In the genomic region with DNA sequence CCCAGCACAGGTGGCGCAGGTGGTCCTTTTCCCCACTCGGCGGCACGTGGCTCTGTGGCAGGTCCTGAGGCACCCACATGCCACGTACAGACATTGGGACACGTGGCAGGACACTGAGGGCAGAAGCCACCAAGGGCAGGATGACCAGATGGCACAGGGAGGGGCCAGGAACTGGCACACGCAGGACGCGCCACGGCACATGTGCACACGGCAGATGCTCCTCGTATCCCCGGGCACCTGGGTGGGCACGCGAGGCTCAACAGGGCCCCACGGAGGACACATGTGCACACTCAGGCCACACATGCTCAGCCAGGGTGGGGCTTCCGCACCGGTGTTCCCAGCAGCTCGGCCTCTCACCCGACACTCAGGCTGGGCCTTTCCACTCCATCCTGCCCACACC, we compare ENCODE assay signal across 27 cellular contexts. TPM values are rescaled to one million over a fixed set of nuclear protein-coding genes. Genes with fewer than 3 reads are reported as not detected.
A peak's percentile ranks its signal among the peaks of the same experiment; 100 is the strongest.
DNase-seq lines count a peak whose midpoint lies in the region; ATAC-seq, FAIRE-seq and TF ChIP-seq lines count a peak whose summit lies in the region.
"Had no signal": no experiment of that assay in that cellular context is flagged by ENCODE, and none has a peak within 500 bp of the region (broad histone marks: within the 10 kb centered on the region; RNA-seq: fewer than 3 reads in every experiment).

No MANE protein-coding gene starts in this region.

- no TSS peak for BruUV-seq in K562 (replicated peaks; lab: Mats Ljungman, UMichigan)

- H4K20me1 ChIP-seq in BLaER1 (peaks cover 59% of the 10 kb centered on the region), K562 (replicated peaks; ENCODE audit: control insufficient read depth, insufficient read depth, low read length) (peaks cover 26% of the 10 kb centered on the region), neural cell (ENCODE audit: insufficient read depth) (no peaks in the 10 kb centered on the region)

- DNase-seq in G401 (ENCODE audit: low spot score) (peak; percentile 33), K562 (ENCODE audit: extremely low read depth in 1 of 4, low spot score in 3 of 4) (no peak), HAP-1 (ENCODE audit: low spot score in 2 of 2) (no peak), amniotic stem cell (lab: John Stamatoyannopoulos, UW) (no peak), cardiac septum (ENCODE audit: low spot score) (no peak)
- DNase-seq: 8988T; ACHN; BE2C; CD4-positive, alpha-beta T cell; CD8-positive, alpha-beta memory T cell; COR-L47; DMS 273 treated with DMSO at 0.1 percent for 48 hours; DMS153; DMS53; DMS79; DND-41; EL; GF-D8 had no signal

- H3K27me3 ChIP-seq in BLaER1 = no peaks in the 10 kb centered on the region
- H3K27me3 ChIP-seq in K562 (ENCODE audit: control insufficient read depth in 2 of 2, insufficient read depth in 2 of 2, low read length in 2 of 2) = no peaks in the 10 kb centered on the region; a peak in 1 of 5 replicates
- no peaks in the 10 kb centered on the region for H3K27me3 ChIP-seq in neural cell (ENCODE audit: insufficient read depth, low read depth, low read length)
- no peaks in the 10 kb centered on the region for H3K27me3 ChIP-seq in HAP-1 (ENCODE audit: low read depth)
- H3K27me3 ChIP-seq: BE2C had no signal

- TF ChIP-seq RAD21 in K562 (CRISPR knock-in tag; conservative IDR thresholded peaks at IDR 0.05 in 1 of 2, IDR thresholded peaks at IDR 0.05 in 1 of 2) (no peak), neural cell (conservative IDR thresholded peaks at IDR 0.05) (no peak)

- 71% methylated on average over 19 of the region's 20 CpGs for WGBS in K562 (ENCODE audit: insufficient coverage, low coverage, missing lambda C conversion rate)

- no peak for FAIRE-seq in K562 (lab: Jason Lieb, UNC)
- FAIRE-seq: A204.1, G401.6, GM12891, GM19239 had no signal

- no peak for TF ChIP-seq POLR2A in K562 (conservative IDR thresholded peaks at IDR 0.05)

- no peaks in the 10 kb centered on the region for H3K9me1 ChIP-seq in K562 (ENCODE audit: control insufficient read depth, insufficient read depth, low read length)

- H3K9me2 ChIP-seq in neural cell (ENCODE audit: insufficient read depth, low read length) = no peaks in the 10 kb centered on the region

- in situ Hi-C loops in G401 (cut with HindIII; ENCODE audit: low sequenced_read_pairs) (no loop called here), K562 (cut with MboI) (no loop called here), HAP-1 (cut with MboI; ENCODE audit: low sequenced_read_pairs) (no loop called here)

- TF ChIP-seq EP300 in K562 (IDR thresholded peaks at IDR 0.05; ENCODE audit: low read length) = no peak
- TF ChIP-seq EP300 in neural cell (conservative IDR thresholded peaks at IDR 0.05; ENCODE audit: poor library complexity, severe bottlenecking) = no peak

- H3K4me1 ChIP-seq in BLaER1 (peaks cover 83% of the 10 kb centered on the region), K562 (replicated peaks in 1 of 2; ENCODE audit: control insufficient read depth in 2 of 2, insufficient read depth in 2 of 2, low read length in 2 of 2) (peaks cover 0 to 62% of the 10 kb centered on the region in 2 experiments; a peak in 3 of 5 replicates), HAP-1 (no peaks in the 10 kb centered on the region)
- H3K4me1 ChIP-seq: BE2C had no signal

- H2AFZ ChIP-seq in K562 (ENCODE audit: low read depth, low read length) (no peak overlapping the region), neural cell (ENCODE audit: low read depth, low read length) (no peak overlapping the region)

- H3K36me3 ChIP-seq in BLaER1 (peaks cover 14% of the 10 kb centered on the region; the same call in 1 of the 2 replicates), K562 (ENCODE audit: control insufficient read depth, insufficient read depth, low read length) (no peaks in the 10 kb centered on the region), neural cell (ENCODE audit: insufficient read depth, low read length) (no peaks in the 10 kb centered on the region), HAP-1 (replicated peaks) (no peaks in the 10 kb centered on the region)
- H3K36me3 ChIP-seq: BE2C had no signal

- H3K79me2 ChIP-seq in K562 (ENCODE audit: control insufficient read depth, insufficient read depth, low read length) (no peaks in the 10 kb centered on the region), neural cell (replicated peaks; ENCODE audit: insufficient read depth, low read length) (no peaks in the 10 kb centered on the region)

- H3K9ac ChIP-seq in BLaER1 = no peak overlapping the region
- H3K9ac ChIP-seq in K562 (ENCODE audit: insufficient read depth in 1 of 2, low read depth in 2 of 2, low read length in 2 of 2) = peak overlapping the region in 1 of 2 experiments; percentile 68; a peak in 1 of 4 replicates
- H3K9ac ChIP-seq in neural cell (ENCODE audit: low read length) = peak overlapping the region; percentile 73

- TF ChIP-seq CTCF in K562 (IDR thresholded peaks at IDR 0.05 in 2 of 3, conservative IDR thresholded peaks at IDR 0.05 in 1 of 3; ENCODE audit: insufficient read depth in 2 of 3, low read depth in 1 of 3, low read length in 3 of 3) (no peak), neural cell (IDR thresholded peaks at IDR 0.05; ENCODE audit: poor library complexity, severe bottlenecking) (no peak)

- peak overlapping the region; percentile 45; the same call in 1 of the 2 replicates for H3K27ac ChIP-seq in BLaER1
- H3K27ac ChIP-seq in K562 (ENCODE audit: extremely low read depth, low read depth, low read length) = no peak overlapping the region
- H3K27ac ChIP-seq in neural cell (ENCODE audit: low read length) = peak overlapping the region; percentile 95
- H3K27ac ChIP-seq: BLaER1 treated with 17β-estradiol and CSF1 and Interleukin-3, amounts not matched to agents 10 nM and 100 nM; C4-2B had no signal

- no peaks in the 10 kb centered on the region for H3F3A ChIP-seq in neural cell (ENCODE audit: insufficient read depth, low read length, poor library complexity, severe bottlenecking)

- intact Hi-C loops in K562 (cut with micrococcal nuclease) (no loop called here), cardiac septum (cut with DNase I) (no loop called here)

- ATAC-seq in K562 (no peak), HG03457 (IDR thresholded peaks at IDR 0.05; ENCODE audit: unreplicated experiment) (no peak)

- no peaks in the 10 kb centered on the region for H3K9me3 ChIP-seq in BLaER1
- no peaks in the 10 kb centered on the region for H3K9me3 ChIP-seq in K562 (replicated peaks; ENCODE audit: control insufficient read depth, insufficient read depth, low read depth, low read length)
- no peaks in the 10 kb centered on the region for H3K9me3 ChIP-seq in neural cell (ENCODE audit: low read length)
- H3K9me3 ChIP-seq in HAP-1 = no peaks in the 10 kb centered on the region
- H3K9me3 ChIP-seq: BE2C; BLaER1 treated with 17β-estradiol and CSF1 and Interleukin-3, amounts not matched to agents 10 nM and 100 nM had no signal

- CTCF ChIA-PET in K562 (lab: Yijun Ruan, JAX; ENCODE audit: low intra/inter-chr PET ratio) = no interaction called here

- peak overlapping the region; percentile 67; the same call in 1 of the 2 replicates for H3K4me2 ChIP-seq in BLaER1
- no peak overlapping the region for H3K4me2 ChIP-seq in K562 (ENCODE audit: insufficient read depth, low read length)
- no peak overlapping the region for H3K4me2 ChIP-seq in neural cell (ENCODE audit: low read length)

- no peak overlapping the region for H3K4me3 ChIP-seq in BLaER1
- H3K4me3 ChIP-seq in K562 = no peak overlapping the region
- H3K4me3 ChIP-seq in neural cell (ENCODE audit: low read length) = peak overlapping the region; percentile 38
- no peak overlapping the region for H3K4me3 ChIP-seq in HAP-1
- H3K4me3 ChIP-seq: BLaER1 treated with 17β-estradiol and CSF1 and Interleukin-3, amounts not matched to agents 10 nM and 100 nM had no signal

- POLR2A ChIA-PET in K562 (lab: Yijun Ruan, JAX) = no interaction called here

TF ChIP-seq in neural cell, 6 proteins besides CTCF, POLR2A, EP300 and RAD21 (continues in another document):
- no peak for TF ChIP-seq POLR2AphosphoS5 (IDR thresholded peaks at IDR 0.05)
- no peak for TF ChIP-seq SMC3 (conservative IDR thresholded peaks at IDR 0.05; ENCODE audit: poor library complexity)
- no peak for TF ChIP-seq TAF1 (IDR thresholded peaks at IDR 0.05; ENCODE audit: low read depth)
- no peak for TF ChIP-seq MXI1 (conservative IDR thresholded peaks at IDR 0.05; ENCODE audit: poor library complexity, severe bottlenecking)
- no peak for TF ChIP-seq EZH2 (IDR thresholded peaks at IDR 0.05; ENCODE audit: borderline replicate concordance, insufficient read depth, low read length, poor library complexity, severe bottlenecking)

RNA-seq across cellular contexts. Expression of a gene that starts 52.0 kb away (rescaled TPM):
- 9.5 and 10.2 TPM in 2 replicates for total RNA-seq in G401 (2014; rRNA removed; shearing (Covaris generic))
- total RNA-seq in K562 (2011; cell fraction: chromatin; rRNA removed; ENCODE audit: low replicate concordance) = 25.5 and 41.9 TPM in 2 replicates
- 25.0 and 40.7 TPM in 2 replicates for total RNA-seq in K562 (2011; cell fraction: nucleolus; rRNA removed)
- total RNA-seq in K562 (2011; cell fraction: nucleoplasm; rRNA removed) = 23.3 and 28.3 TPM in 2 replicates
- total RNA-seq in K562 (2014; rRNA removed) (21.7 and 24.6 TPM in 2 replicates), K562 (2014; rRNA removed; fragmentation: Illumina TruSeq; extraction: Trizol) (1.1 and 1.3 TPM in 2 replicates), K562 (2015; rRNA removed; fragmentation: Illumina TruSeq; extraction: Trizol) (7.3 and 12.9 TPM in 2 replicates), K562 (2021) (112 and 129 TPM in 2 replicates), cardiac septum (60.4 TPM)
- polyA plus RNA-seq in K562 (2011; rRNA removed) (1.9 and 4.3 TPM in 2 replicates), K562 (2014; fragmentation: Illumina TruSeq; extraction: Trizol) (29.3 and 35.8 TPM in 2 replicates), K562 (2014; fragmentation: Nextera tagmentation; extraction: Ambion mirVana) (under 1 TPM; 0.24 to 0.29 TPM), K562 (2014; rRNA removed) (27.4 and 32.3 TPM in 2 replicates), neural cell (11.9 and 37.0 TPM in 2 replicates)
- polyA plus RNA-seq in K562 (2011; cell fraction: cytosol; rRNA removed) = 3.7 and 13.3 TPM in 2 replicates
- 16.7 and 51.7 TPM in 2 replicates for polyA plus RNA-seq in K562 (2011; cell fraction: nucleus; rRNA removed)
- polyA plus RNA-seq in K562 (2012) = 41.9 and 54.8 TPM in 2 replicates
- 0.81 and 1.8 TPM in 2 replicates for polyA minus RNA-seq in K562 (2011; rRNA and poly(A)+ RNA removed)
- polyA minus RNA-seq in K562 (2011; cell fraction: cytosol; rRNA and poly(A)+ RNA removed) = 21.0 and 29.9 TPM in 2 replicates
- polyA minus RNA-seq in K562 (2011; cell fraction: nucleus; rRNA and poly(A)+ RNA removed) = 9.0 and 9.3 TPM in 2 replicates
- polyA minus RNA-seq in neural cell = 19.3 and 23.6 TPM in 2 replicates
